ENCODE assay signal across 1 cellular context in genomic region chr17:45149669-45150603, GRCh38.
TF ChIP-seq lines count a peak whose summit lies in the region.

No MANE protein-coding gene starts in this region.

TF ChIP-seq in SK-N-SH, 30 proteins besides CTCF, POLR2A, EP300 and RAD21 (continued from another document):
- TF ChIP-seq, protein P1, sequence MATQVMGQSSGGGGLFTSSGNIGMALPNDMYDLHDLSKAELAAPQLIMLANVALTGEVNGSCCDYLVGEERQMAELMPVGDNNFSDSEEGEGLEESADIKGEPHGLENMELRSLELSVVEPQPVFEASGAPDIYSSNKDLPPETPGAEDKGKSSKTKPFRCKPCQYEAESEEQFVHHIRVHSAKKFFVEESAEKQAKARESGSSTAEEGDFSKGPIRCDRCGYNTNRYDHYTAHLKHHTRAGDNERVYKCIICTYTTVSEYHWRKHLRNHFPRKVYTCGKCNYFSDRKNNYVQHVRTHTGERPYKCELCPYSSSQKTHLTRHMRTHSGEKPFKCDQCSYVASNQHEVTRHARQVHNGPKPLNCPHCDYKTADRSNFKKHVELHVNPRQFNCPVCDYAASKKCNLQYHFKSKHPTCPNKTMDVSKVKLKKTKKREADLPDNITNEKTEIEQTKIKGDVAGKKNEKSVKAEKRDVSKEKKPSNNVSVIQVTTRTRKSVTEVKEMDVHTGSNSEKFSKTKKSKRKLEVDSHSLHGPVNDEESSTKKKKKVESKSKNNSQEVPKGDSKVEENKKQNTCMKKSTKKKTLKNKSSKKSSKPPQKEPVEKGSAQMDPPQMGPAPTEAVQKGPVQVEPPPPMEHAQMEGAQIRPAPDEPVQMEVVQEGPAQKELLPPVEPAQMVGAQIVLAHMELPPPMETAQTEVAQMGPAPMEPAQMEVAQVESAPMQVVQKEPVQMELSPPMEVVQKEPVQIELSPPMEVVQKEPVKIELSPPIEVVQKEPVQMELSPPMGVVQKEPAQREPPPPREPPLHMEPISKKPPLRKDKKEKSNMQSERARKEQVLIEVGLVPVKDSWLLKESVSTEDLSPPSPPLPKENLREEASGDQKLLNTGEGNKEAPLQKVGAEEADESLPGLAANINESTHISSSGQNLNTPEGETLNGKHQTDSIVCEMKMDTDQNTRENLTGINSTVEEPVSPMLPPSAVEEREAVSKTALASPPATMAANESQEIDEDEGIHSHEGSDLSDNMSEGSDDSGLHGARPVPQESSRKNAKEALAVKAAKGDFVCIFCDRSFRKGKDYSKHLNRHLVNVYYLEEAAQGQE (IDR thresholded peaks at IDR 0.05; ENCODE audit: low read depth, low read length), result no peak
- TF ChIP-seq, protein P2, sequence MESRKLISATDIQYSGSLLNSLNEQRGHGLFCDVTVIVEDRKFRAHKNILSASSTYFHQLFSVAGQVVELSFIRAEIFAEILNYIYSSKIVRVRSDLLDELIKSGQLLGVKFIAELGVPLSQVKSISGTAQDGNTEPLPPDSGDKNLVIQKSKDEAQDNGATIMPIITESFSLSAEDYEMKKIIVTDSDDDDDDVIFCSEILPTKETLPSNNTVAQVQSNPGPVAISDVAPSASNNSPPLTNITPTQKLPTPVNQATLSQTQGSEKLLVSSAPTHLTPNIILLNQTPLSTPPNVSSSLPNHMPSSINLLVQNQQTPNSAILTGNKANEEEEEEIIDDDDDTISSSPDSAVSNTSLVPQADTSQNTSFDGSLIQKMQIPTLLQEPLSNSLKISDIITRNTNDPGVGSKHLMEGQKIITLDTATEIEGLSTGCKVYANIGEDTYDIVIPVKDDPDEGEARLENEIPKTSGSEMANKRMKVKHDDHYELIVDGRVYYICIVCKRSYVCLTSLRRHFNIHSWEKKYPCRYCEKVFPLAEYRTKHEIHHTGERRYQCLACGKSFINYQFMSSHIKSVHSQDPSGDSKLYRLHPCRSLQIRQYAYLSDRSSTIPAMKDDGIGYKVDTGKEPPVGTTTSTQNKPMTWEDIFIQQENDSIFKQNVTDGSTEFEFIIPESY (IDR thresholded peaks at IDR 0.05; ENCODE audit: borderline replicate concordance, low read depth), result peak; percentile 19; the same call in 1 of the 2 replicates
- no peak for TF ChIP-seq USF2 (IDR thresholded peaks at IDR 0.05; ENCODE audit: borderline replicate concordance, low read depth, low read length)
- TF ChIP-seq, protein P3, sequence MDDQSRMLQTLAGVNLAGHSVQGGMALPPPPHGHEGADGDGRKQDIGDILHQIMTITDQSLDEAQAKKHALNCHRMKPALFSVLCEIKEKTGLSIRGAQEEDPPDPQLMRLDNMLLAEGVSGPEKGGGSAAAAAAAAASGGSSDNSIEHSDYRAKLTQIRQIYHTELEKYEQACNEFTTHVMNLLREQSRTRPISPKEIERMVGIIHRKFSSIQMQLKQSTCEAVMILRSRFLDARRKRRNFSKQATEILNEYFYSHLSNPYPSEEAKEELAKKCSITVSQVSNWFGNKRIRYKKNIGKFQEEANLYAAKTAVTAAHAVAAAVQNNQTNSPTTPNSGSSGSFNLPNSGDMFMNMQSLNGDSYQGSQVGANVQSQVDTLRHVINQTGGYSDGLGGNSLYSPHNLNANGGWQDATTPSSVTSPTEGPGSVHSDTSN (IDR thresholded peaks at IDR 0.05), result no peak
- TF ChIP-seq, protein P4, sequence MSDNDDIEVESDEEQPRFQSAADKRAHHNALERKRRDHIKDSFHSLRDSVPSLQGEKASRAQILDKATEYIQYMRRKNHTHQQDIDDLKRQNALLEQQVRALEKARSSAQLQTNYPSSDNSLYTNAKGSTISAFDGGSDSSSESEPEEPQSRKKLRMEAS (IDR thresholded peaks at IDR 0.05; ENCODE audit: low read depth), result no peak; the same call in none of the 2 replicates
- TF ChIP-seq NRF1 (IDR thresholded peaks at IDR 0.05; ENCODE audit: low read depth, low read length), result peak; percentile 34; the same call in 1 of the 2 replicates
- no peak for TF ChIP-seq EZH2phosphoT487 (IDR thresholded peaks at IDR 0.05; ENCODE audit: borderline replicate concordance, low read depth)
- TF ChIP-seq MEF2A (IDR thresholded peaks at IDR 0.05; ENCODE audit: borderline replicate concordance, low read depth), result 0 out of 2 replicates have a peak, but pooled peaks have one; percentile 21
- no peak; the same call in 1 of the 2 replicates for TF ChIP-seq JUND (IDR thresholded peaks at IDR 0.05)
- no peak for TF ChIP-seq SMC3 (IDR thresholded peaks at IDR 0.05; ENCODE audit: low read depth, low read length)
- TF ChIP-seq FOXM1 (IDR thresholded peaks at IDR 0.05; ENCODE audit: low read depth), result no peak
- TF ChIP-seq NFIC (IDR thresholded peaks at IDR 0.05; ENCODE audit: borderline replicate concordance), result no peak
- TF ChIP-seq TCF12 (IDR thresholded peaks at IDR 0.05), result no peak
- TF ChIP-seq ELF1 (IDR thresholded peaks at IDR 0.05), result 0 out of 2 replicates have a peak, but pooled peaks have one; percentile 6
- TF ChIP-seq GABPA (IDR thresholded peaks at IDR 0.05; ENCODE audit: low read depth), result no peak
- TF ChIP-seq GATA2 (CRISPR knock-in tag; IDR thresholded peaks at IDR 0.05), result no peak
- TF ChIP-seq, protein P5, sequence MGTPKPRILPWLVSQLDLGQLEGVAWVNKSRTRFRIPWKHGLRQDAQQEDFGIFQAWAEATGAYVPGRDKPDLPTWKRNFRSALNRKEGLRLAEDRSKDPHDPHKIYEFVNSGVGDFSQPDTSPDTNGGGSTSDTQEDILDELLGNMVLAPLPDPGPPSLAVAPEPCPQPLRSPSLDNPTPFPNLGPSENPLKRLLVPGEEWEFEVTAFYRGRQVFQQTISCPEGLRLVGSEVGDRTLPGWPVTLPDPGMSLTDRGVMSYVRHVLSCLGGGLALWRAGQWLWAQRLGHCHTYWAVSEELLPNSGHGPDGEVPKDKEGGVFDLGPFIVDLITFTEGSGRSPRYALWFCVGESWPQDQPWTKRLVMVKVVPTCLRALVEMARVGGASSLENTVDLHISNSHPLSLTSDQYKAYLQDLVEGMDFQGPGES (IDR thresholded peaks at IDR 0.05; ENCODE audit: low read depth, low read length), result no peak
- TF ChIP-seq TEAD4 (IDR thresholded peaks at IDR 0.05; ENCODE audit: borderline replicate concordance, insufficient read depth), result no peak
- TF ChIP-seq RXRA (IDR thresholded peaks at IDR 0.05; ENCODE audit: borderline replicate concordance, low read depth), result no peak
- 0 out of 2 replicates have a peak, but pooled peaks have one; percentile 27 for TF ChIP-seq YY1 (IDR thresholded peaks at IDR 0.05; ENCODE audit: low read depth)
- no peak for TF ChIP-seq FOXJ3 (CRISPR knock-in tag; IDR thresholded peaks at IDR 0.05)
- no peak for TF ChIP-seq USF1 (IDR thresholded peaks at IDR 0.05; ENCODE audit: borderline replicate concordance, low read depth)
- TF ChIP-seq FOSL2 (IDR thresholded peaks at IDR 0.05; ENCODE audit: borderline replicate concordance, low read depth), result no peak
- no peak for TF ChIP-seq RFX5 (IDR thresholded peaks at IDR 0.05; ENCODE audit: low read length)
- TF ChIP-seq POLR2AphosphoS5 (IDR thresholded peaks at IDR 0.05; ENCODE audit: low read depth, low read length), result peak; percentile 11; the same call in 1 of the 2 replicates
- TF ChIP-seq MXI1 (IDR thresholded peaks at IDR 0.05; ENCODE audit: low read depth, low read length), result 0 out of 2 replicates have a peak, but pooled peaks have one; percentile 22
- no peak for TF ChIP-seq RCOR1 (IDR thresholded peaks at IDR 0.05; ENCODE audit: low read length)
